In genomic region chr12:50102648-50103309, GRCh38 we compare ENCODE assay signal across 1 cellular context.
TF ChIP-seq lines count a peak whose summit lies in the region.

No MANE protein-coding gene starts in this region.

TF ChIP-seq in HEK293, 187 proteins besides CTCF, POLR2A, EP300 and RAD21 (continued from another document):
- TF ChIP-seq ZNF518A (tag by site-specific recombination; conservative IDR thresholded peaks at IDR 0.05; ENCODE audit: low read depth): no peak
- no peak for TF ChIP-seq SP7 (tag by site-specific recombination; IDR thresholded peaks at IDR 0.05)
- TF ChIP-seq ZFHX2 (tag by site-specific recombination; conservative IDR thresholded peaks at IDR 0.05): peak; percentile 34
- TF ChIP-seq ZBTB11 (tag by site-specific recombination; conservative IDR thresholded peaks at IDR 0.05; ENCODE audit: low read depth): no peak
- peak; percentile 99 for TF ChIP-seq ZXDB (tag by site-specific recombination; IDR thresholded peaks at IDR 0.05)
- TF ChIP-seq, protein P1, sequence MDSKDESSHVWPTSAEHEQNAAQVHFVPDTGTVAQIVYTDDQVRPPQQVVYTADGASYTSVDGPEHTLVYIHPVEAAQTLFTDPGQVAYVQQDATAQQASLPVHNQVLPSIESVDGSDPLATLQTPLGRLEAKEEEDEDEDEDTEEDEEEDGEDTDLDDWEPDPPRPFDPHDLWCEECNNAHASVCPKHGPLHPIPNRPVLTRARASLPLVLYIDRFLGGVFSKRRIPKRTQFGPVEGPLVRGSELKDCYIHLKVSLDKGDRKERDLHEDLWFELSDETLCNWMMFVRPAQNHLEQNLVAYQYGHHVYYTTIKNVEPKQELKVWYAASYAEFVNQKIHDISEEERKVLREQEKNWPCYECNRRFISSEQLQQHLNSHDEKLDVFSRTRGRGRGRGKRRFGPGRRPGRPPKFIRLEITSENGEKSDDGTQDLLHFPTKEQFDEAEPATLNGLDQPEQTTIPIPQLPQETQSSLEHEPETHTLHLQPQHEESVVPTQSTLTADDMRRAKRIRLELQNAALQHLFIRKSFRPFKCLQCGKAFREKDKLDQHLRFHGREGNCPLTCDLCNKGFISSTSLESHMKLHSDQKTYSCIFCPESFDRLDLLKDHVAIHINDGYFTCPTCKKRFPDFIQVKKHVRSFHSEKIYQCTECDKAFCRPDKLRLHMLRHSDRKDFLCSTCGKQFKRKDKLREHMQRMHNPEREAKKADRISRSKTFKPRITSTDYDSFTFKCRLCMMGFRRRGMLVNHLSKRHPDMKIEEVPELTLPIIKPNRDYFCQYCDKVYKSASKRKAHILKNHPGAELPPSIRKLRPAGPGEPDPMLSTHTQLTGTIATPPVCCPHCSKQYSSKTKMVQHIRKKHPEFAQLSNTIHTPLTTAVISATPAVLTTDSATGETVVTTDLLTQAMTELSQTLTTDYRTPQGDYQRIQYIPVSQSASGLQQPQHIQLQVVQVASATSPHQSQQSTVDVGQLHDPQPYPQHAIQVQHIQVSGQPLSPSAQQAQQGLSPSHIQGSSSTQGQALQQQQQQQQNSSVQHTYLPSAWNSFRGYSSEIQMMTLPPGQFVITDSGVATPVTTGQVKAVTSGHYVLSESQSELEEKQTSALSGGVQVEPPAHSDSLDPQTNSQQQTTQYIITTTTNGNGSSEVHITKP (tag by site-specific recombination; IDR thresholded peaks at IDR 0.05): no peak
- TF ChIP-seq ZNF10 (tag by site-specific recombination; IDR thresholded peaks at IDR 0.05): 0 out of 2 replicates have a peak, but pooled peaks have one; percentile 75
